ENCODE assay signal across 36 cellular contexts in the genomic region with DNA sequence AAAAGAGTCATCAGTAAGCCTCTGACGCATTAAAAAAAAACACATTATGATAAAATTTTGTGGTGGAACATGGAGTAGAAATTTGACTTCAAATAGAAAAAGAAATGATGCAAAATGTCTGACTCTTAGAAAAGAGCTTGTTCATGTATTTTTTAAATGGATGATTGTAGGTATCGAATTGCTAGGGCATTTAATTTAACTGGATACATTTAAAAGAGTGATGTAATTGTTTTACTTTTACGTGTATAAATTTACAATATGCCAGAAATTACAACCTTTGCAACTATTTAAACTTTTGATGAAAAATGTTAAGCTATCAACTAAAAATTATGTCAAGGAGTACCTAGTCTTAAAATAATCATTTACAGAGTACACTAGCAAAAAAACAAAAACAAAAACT. TPM values are rescaled to one million over a fixed set of nuclear protein-coding genes. Genes with fewer than 3 reads are reported as not detected.
"Had no signal": no experiment of that assay in that cellular context is flagged by ENCODE, and none has a peak within 500 bp of the region (broad histone marks: within the 10 kb centered on the region; RNA-seq: fewer than 3 reads in every experiment).

No MANE protein-coding gene starts in this region.

- H3K4me3 ChIP-seq: adrenal gland, body of pancreas, breast epithelium had no signal

- DNase-seq: activated B cell treated with CpG ODN at 0.5 μM for 24 hours; activated CD4-positive, alpha-beta memory T cell treated with anti-CD3 and anti-CD28 coated beads for 36 hours; activated CD4-positive, alpha-beta T cell treated with anti-CD3 and anti-CD28 coated beads for 4 hours; activated CD4-positive, alpha-beta T cell treated with anti-CD3 and anti-CD28 coated beads, Interleukin-2, amount 10 ng/mL, durations not matched to agents 24 days and 14 days; activated CD4-positive, alpha-beta T cell treated with anti-CD3 and anti-CD28 coated beads, Interleukin-2, amount 50 U/mL, for 1 hour; activated CD4-positive, alpha-beta T cell treated with anti-CD3 and anti-CD28 coated beads, Interleukin-2, amount 50 U/mL, for 4 hours; activated CD4-positive, CD25-positive, alpha-beta regulatory T cell treated with anti-CD3 and anti-CD28 coated beads, Interleukin-2, amount 50 U/mL, for 72 hours; activated CD8-positive, alpha-beta memory T cell treated with anti-CD3 and anti-CD28 coated beads, Interleukin-2, amount 50 U/mL, for 4 hours; activated CD8-positive, alpha-beta T cell treated with anti-CD3 and anti-CD28 coated beads for 36 hours; activated effector memory CD4-positive, alpha-beta T cell treated with anti-CD3 and anti-CD28 coated beads, Interleukin-2, amount 50 U/mL, for 16 hours; activated gamma-delta T cell treated with Interleukin-2 at 50 U/mL for 16 hours; activated naive CD4-positive, alpha-beta T cell; activated naive CD4-positive, alpha-beta T cell treated with anti-CD3 and anti-CD28 coated beads for 36 hours; activated naive CD4-positive, alpha-beta T cell treated with anti-CD3 and anti-CD28 coated beads, Interleukin-2, amount 50 U/mL, for 16 hours; activated naive CD8-positive, alpha-beta T cell treated with anti-CD3 and anti-CD28 coated beads for 36 hours; activated T-cell treated with anti-CD3 and anti-CD28 coated beads for 4 hours; activated T-cell treated with anti-CD3 and anti-CD28 coated beads, Interleukin-2, amount 50 U/mL, for 1 hour; activated T-cell treated with anti-CD3 and anti-CD28 coated beads, Interleukin-2, amount 50 U/mL, for 4 hours; activated T-cell treated with anti-CD3 and anti-CD28 coated beads, Interleukin-2, amount 50 U/mL, for 72 hours; adrenal gland; amniotic stem cell; aorta; body of pancreas; brain microvascular endothelial cell; caudate nucleus; cerebellar nuclear complex; T-helper 1 cell; T-helper 2 cell; T-helper 9 cell had no signal

- ATAC-seq: activated CD8-positive, alpha-beta T cell treated with anti-CD3 and anti-CD28 coated beads for 36 hours; activated naive CD4-positive, alpha-beta T cell treated with anti-CD3 and anti-CD28 coated beads, Interleukin-2, amount 50 U/mL, for 72 hours; activated T-cell treated with anti-CD3 and anti-CD28 coated beads, Interleukin-2, amount 50 U/mL, for 4 hours; activated T-cell treated with anti-CD3 and anti-CD28 coated beads, Interleukin-2, amount 50 U/mL, for 72 hours; activated T-helper 17 cell treated with anti-CD3 and anti-CD28 coated beads, Interleukin-2, amount 50 U/mL, for 72 hours; body of pancreas had no signal

- H3K27me3 ChIP-seq: adrenal gland, body of pancreas, brain microvascular endothelial cell, breast epithelium had no signal

- H3K9me3 ChIP-seq: adrenal gland, body of pancreas, breast epithelium had no signal

- H3K36me3 ChIP-seq: adrenal gland, brain microvascular endothelial cell, breast epithelium had no signal

- H3K27ac ChIP-seq: body of pancreas, brain microvascular endothelial cell, breast epithelium, VCaP had no signal

RNA-seq across cellular contexts. Expression of a gene that starts 4.5 kb away (rescaled TPM):
- total RNA-seq: activated B cell treated with CpG ODN at 0.5 μM for 24 hours had no signal

RNA-seq across cellular contexts. Expression of a gene that starts 25.4 kb away (rescaled TPM):
- total RNA-seq: activated B cell treated with CpG ODN at 0.5 μM for 24 hours; activated T-cell treated with anti-CD3 and anti-CD28 coated beads, Interleukin-2, amount 50 U/mL, for 4 hours; astrocyte; body of pancreas; chondrocyte had no signal

RNA-seq across cellular contexts. Expression of a gene that starts 44.6 kb away (rescaled TPM):
- total RNA-seq: activated B cell treated with CpG ODN at 0.5 μM for 24 hours had no signal

RNA-seq across cellular contexts. Expression of a gene that starts 46.1 kb away (rescaled TPM):
- total RNA-seq: activated B cell treated with CpG ODN at 0.5 μM for 24 hours; activated CD4-positive, alpha-beta memory T cell treated with anti-CD3 and anti-CD28 coated beads for 36 hours; activated CD4-positive, alpha-beta T cell treated with anti-CD3 and anti-CD28 coated beads, Interleukin-2, amount 10 ng/mL, durations not matched to agents 24 days and 14 days; activated CD8-positive, alpha-beta memory T cell treated with anti-CD3 and anti-CD28 coated beads for 36 hours; activated CD8-positive, alpha-beta T cell treated with anti-CD3 and anti-CD28 coated beads for 36 hours; activated naive CD4-positive, alpha-beta T cell treated with anti-CD3 and anti-CD28 coated beads for 36 hours; activated naive CD4-positive, alpha-beta T cell treated with anti-CD3 and anti-CD28 coated beads, Interleukin-2, amount 50 U/mL, for 72 hours; activated naive CD8-positive, alpha-beta T cell treated with anti-CD3 and anti-CD28 coated beads for 36 hours; activated T-cell treated with anti-CD3 and anti-CD28 coated beads, Interleukin-2, amount 50 U/mL, for 72 hours; activated T-helper 17 cell treated with anti-CD3 and anti-CD28 coated beads, Interleukin-2, amount 50 U/mL, for 72 hours; adrenal gland; aorta; astrocyte; breast epithelium; chondrocyte had no signal
